ENCODE assay signal across 7 cellular contexts in genomic region chr4:56434599-56435000, GRCh38. TPM values are rescaled to one million over a fixed set of nuclear protein-coding genes. Genes with fewer than 3 reads are reported as not detected.
DNase-seq lines count a peak whose midpoint lies in the region; ATAC-seq, FAIRE-seq and TF ChIP-seq lines count a peak whose summit lies in the region.

No MANE protein-coding gene starts in this region.

- peak overlapping the region; percentile 73 for H3K4me2 ChIP-seq in KMS-11

- intact Hi-C loops in left ventricle myocardium inferior (cut with micrococcal nuclease), result no loop called here

- peaks cover 40% of the 10 kb centered on the region for H4K20me1 ChIP-seq in KMS-11 (ENCODE audit: insufficient read depth)

- H3K27ac ChIP-seq in KMS-11, result peak overlapping the region; percentile 92
- H3K27ac ChIP-seq in left ventricle myocardium inferior (replicated peaks), result peak overlapping the region; percentile 99
- peak overlapping the region; percentile 80 to 99 for H3K27ac ChIP-seq in small intestine (ENCODE audit: low read depth in 1 of 2, low read length in 1 of 2)

- peaks cover 90% of the 10 kb centered on the region for H3K79me2 ChIP-seq in KMS-11 (ENCODE audit: insufficient read depth, low read depth)

- H3K9me3 ChIP-seq in left ventricle myocardium inferior (replicated peaks), result no peaks in the 10 kb centered on the region
- no peaks in the 10 kb centered on the region for H3K9me3 ChIP-seq in small intestine (ENCODE audit: control insufficient read depth, low read depth)

- peak overlapping the region; percentile 94 for H3K9ac ChIP-seq in KMS-11

- CTCF ChIA-PET in activated CD4-positive, alpha-beta memory T cell treated with anti-CD3 and anti-CD28 coated beads, Interleukin-2, amount 10 ng/mL, durations not matched to agents 7 days and 5 days (lab: Charles Lee), result interaction anchor here (1.1 to 4.8 kb wide), 8 partner anchors 9 to 486 kb away, joined by 3 to 27 read pairs (median 15); partner anchors contain the start of genes CEP135 and SRP72

- WGBS in small intestine, 3 donors, result 0 to 2% (median 1%) methylated on average over 9 of the region's 9 CpGs

- H3K36me3 Mint-ChIP-seq in activated CD4-positive, alpha-beta memory T cell treated with anti-CD3 and anti-CD28 coated beads, Interleukin-2, amount 10 ng/mL, durations not matched to agents 7 days and 5 days (ENCODE audit: low read depth), result peaks cover 7% of the 10 kb centered on the region

- DNase-seq in G401 (ENCODE audit: low spot score), result peak; percentile 61
- DNase-seq in activated CD4-positive, alpha-beta memory T cell treated with anti-CD3 and anti-CD28 coated beads, Interleukin-2, amount 10 ng/mL, durations not matched to agents 7 days and 5 days, result no peak
- DNase-seq in left ventricle myocardium inferior, result no peak
- DNase-seq in small intestine, result peak; percentile 57

- H3K27ac Mint-ChIP-seq in activated CD4-positive, alpha-beta memory T cell treated with anti-CD3 and anti-CD28 coated beads, Interleukin-2, amount 10 ng/mL, durations not matched to agents 7 days and 5 days, result peak overlapping the region; percentile 96

- H3K27me3 ChIP-seq in KMS-11 (ENCODE audit: insufficient read depth, low read depth) (no peaks in the 10 kb centered on the region), left ventricle myocardium inferior (ENCODE audit: low read depth) (no peaks in the 10 kb centered on the region), small intestine (ENCODE audit: control insufficient read depth in 2 of 2, insufficient read depth in 2 of 2, low read length in 2 of 2) (no peaks in the 10 kb centered on the region)

- H3K4me3 ChIP-seq in KMS-11 (IDR thresholded peaks at IDR 0.05; ENCODE audit: insufficient read depth, low read depth, low read length) (no peak overlapping the region), left ventricle myocardium inferior (peak overlapping the region; percentile 86), small intestine (ENCODE audit: low read depth in 1 of 2, low read length in 2 of 2) (peak overlapping the region; percentile 48 to 67)

- H3K4me1 ChIP-seq in KMS-11 (ENCODE audit: low read depth, poor library complexity, severe bottlenecking) (peaks cover 39% of the 10 kb centered on the region), left ventricle myocardium inferior (peaks cover 30% of the 10 kb centered on the region), small intestine (ENCODE audit: control insufficient read depth in 2 of 2, insufficient read depth in 1 of 2, low read depth in 1 of 2, low read length in 1 of 2) (no peaks in the 10 kb centered on the region)

- ATAC-seq in HG02884 (IDR thresholded peaks at IDR 0.05; ENCODE audit: unreplicated experiment) (no peak), GM19395 (IDR thresholded peaks at IDR 0.05; ENCODE audit: unreplicated experiment) (no peak)

- H3K9me3 Mint-ChIP-seq in activated CD4-positive, alpha-beta memory T cell treated with anti-CD3 and anti-CD28 coated beads, Interleukin-2, amount 10 ng/mL, durations not matched to agents 7 days and 5 days, result no peaks in the 10 kb centered on the region

- POLR2A ChIA-PET in activated CD4-positive, alpha-beta memory T cell treated with anti-CD3 and anti-CD28 coated beads, Interleukin-2, amount 10 ng/mL, durations not matched to agents 7 days and 5 days (lab: Charles Lee), result interaction anchor here (1.0 to 5.6 kb wide), 19 partner anchors 9 to 548 kb away, joined by 3 to 87 read pairs (median 8); partner anchors contain the start of genes AASDH, NOA1, POLR2B and REST

- H3K27me3 Mint-ChIP-seq in activated CD4-positive, alpha-beta memory T cell treated with anti-CD3 and anti-CD28 coated beads, Interleukin-2, amount 10 ng/mL, durations not matched to agents 7 days and 5 days, result no peaks in the 10 kb centered on the region

- no peak for FAIRE-seq in small intestine (lab: Jason Lieb, UNC)

- H3K4me3 Mint-ChIP-seq in activated CD4-positive, alpha-beta memory T cell treated with anti-CD3 and anti-CD28 coated beads, Interleukin-2, amount 10 ng/mL, durations not matched to agents 7 days and 5 days, result peak overlapping the region; percentile 99

- H2AFZ ChIP-seq in KMS-11 (ENCODE audit: low read depth), result peak overlapping the region; percentile 48

- in situ Hi-C loops in G401 (cut with HindIII; ENCODE audit: low sequenced_read_pairs), result no loop called here

- TF ChIP-seq CTCF in KMS-11 (conservative IDR thresholded peaks at IDR 0.05; ENCODE audit: low read depth, low read length) (no peak), left ventricle myocardium inferior (IDR thresholded peaks at IDR 0.05; ENCODE audit: borderline replicate concordance) (no peak)

- H3K36me3 ChIP-seq in KMS-11 (ENCODE audit: insufficient read depth) (peaks cover 4% of the 10 kb centered on the region; the same call in 1 of the 2 replicates), left ventricle myocardium inferior (no peaks in the 10 kb centered on the region), small intestine (ENCODE audit: control insufficient read depth in 2 of 2, insufficient read depth in 2 of 2, low read length in 2 of 2) (no peaks in the 10 kb centered on the region)

- H3K4me1 Mint-ChIP-seq in activated CD4-positive, alpha-beta memory T cell treated with anti-CD3 and anti-CD28 coated beads, Interleukin-2, amount 10 ng/mL, durations not matched to agents 7 days and 5 days, result peaks cover 51% of the 10 kb centered on the region

RNA-seq across cellular contexts. Expression of gene PPAT, which starts 0.8 kb away (rescaled TPM):
- total RNA-seq in G401 (2014; rRNA removed; shearing (Covaris generic)), result 41.2 and 53.2 TPM in 2 replicates
- total RNA-seq in activated CD4-positive, alpha-beta memory T cell treated with anti-CD3 and anti-CD28 coated beads, Interleukin-2, amount 10 ng/mL, durations not matched to agents 7 days and 5 days, result 10 to 100 TPM; 21.6 to 22.7 TPM
- total RNA-seq in left ventricle myocardium inferior, result 3.4 TPM
- 1 to 10 TPM in 2 of 3 donors, under 1 TPM in 1; 0.67 to 6.0 (median 1.6) TPM for polyA plus RNA-seq in small intestine

RNA-seq across cellular contexts. Expression of gene PAICS, which starts 1.5 kb away (rescaled TPM):
- 152 and 224 TPM in 2 replicates for total RNA-seq in G401 (2014; rRNA removed; shearing (Covaris generic))
- 100 to 1,000 TPM; 115 to 118 TPM for total RNA-seq in activated CD4-positive, alpha-beta memory T cell treated with anti-CD3 and anti-CD28 coated beads, Interleukin-2, amount 10 ng/mL, durations not matched to agents 7 days and 5 days
- 26.6 TPM for total RNA-seq in left ventricle myocardium inferior
- polyA plus RNA-seq in small intestine, result 10 to 100 TPM; 11.0 to 81.7 (median 14.1) TPM

RNA-seq across cellular contexts. Expression of gene SRP72, which starts 32.8 kb away (rescaled TPM):
- total RNA-seq in G401 (2014; rRNA removed; shearing (Covaris generic)), result 23.8 and 51.6 TPM in 2 replicates
- 100 to 1,000 TPM; 140 to 142 TPM for total RNA-seq in activated CD4-positive, alpha-beta memory T cell treated with anti-CD3 and anti-CD28 coated beads, Interleukin-2, amount 10 ng/mL, durations not matched to agents 7 days and 5 days
- total RNA-seq in left ventricle myocardium inferior, result 32.6 TPM
- polyA plus RNA-seq in small intestine, result 10 to 100 TPM; 18.8 to 39.7 (median 30.5) TPM

RNA-seq across cellular contexts. Expression of gene AASDH, which starts 47.3 kb away (rescaled TPM):
- total RNA-seq in G401 (2014; rRNA removed; shearing (Covaris generic)), result 6.7 and 18.7 TPM in 2 replicates
- total RNA-seq in activated CD4-positive, alpha-beta memory T cell treated with anti-CD3 and anti-CD28 coated beads, Interleukin-2, amount 10 ng/mL, durations not matched to agents 7 days and 5 days, result 10 to 100 TPM in 1 of 2 experiments, 1 to 10 TPM in 1; 9.6 to 11.1 TPM
- 6.9 TPM for total RNA-seq in left ventricle myocardium inferior
- polyA plus RNA-seq in small intestine, result 1 to 10 TPM; 1.9 to 4.2 (median 4.0) TPM

Comparison
In these comparisons a context has a peak if more than half of its experiments do, and no peak if none do; other contexts are left out.
1. DNase-seq: peak in G401 (single experiment) and small intestine (single experiment); none in activated CD4-positive, alpha-beta memory T cell treated with anti-CD3 and anti-CD28 coated beads, Interleukin-2, amount 10 ng/mL, durations not matched to agents 7 days and 5 days (single experiment) and left ventricle myocardium inferior (single experiment).
2. Peak in every context shown above with its lines, with median percentiles within 50 percentile points of each other: H3K27ac ChIP-seq.